12 cellular contexts compared by ENCODE assay signal in genomic region chr3:143327388-143327787, GRCh38.
DNase-seq lines count a peak whose midpoint lies in the region; ATAC-seq and TF ChIP-seq lines count a peak whose summit lies in the region.
"Had no signal": no experiment of that assay in that cellular context is flagged by ENCODE, and none has a peak within 500 bp of the region (broad histone marks: within the 10 kb centered on the region; RNA-seq: fewer than 3 reads in every experiment).

No MANE protein-coding gene starts in this region.

- ATAC-seq in GM21423 (IDR thresholded peaks at IDR 0.05; ENCODE audit: unreplicated experiment) (no peak), gastroesophageal sphincter (no peak)
- ATAC-seq: Panc1, sciatic nerve had no signal

- TF ChIP-seq CTCF in brain microvascular endothelial cell (IDR thresholded peaks at IDR 0.05; ENCODE audit: low read depth, low read length, missing control alignments) (peak; percentile 17), mesothelial cell of epicardium (IDR thresholded peaks at IDR 0.05; ENCODE audit: unreplicated experiment) (no peak), gastroesophageal sphincter (IDR thresholded peaks at IDR 0.05) (no peak)

- no peak overlapping the region for H3K9ac ChIP-seq in BLaER1 treated with 17β-estradiol and CSF1 and Interleukin-3, amounts not matched to agents 10 nM and 100 nM

- H3K4me3 Mint-ChIP-seq in mesothelial cell of epicardium: no peak overlapping the region
- H3K4me3 Mint-ChIP-seq: activated naive CD4-positive, alpha-beta T cell treated with anti-CD3 and anti-CD28 coated beads, Interleukin-2, amount 50 U/mL, for 24 hours had no signal

- H3K27me3 ChIP-seq in BLaER1 treated with 17β-estradiol and CSF1 and Interleukin-3, amounts not matched to agents 10 nM and 100 nM: no peaks in the 10 kb centered on the region
- no peaks in the 10 kb centered on the region for H3K27me3 ChIP-seq in brain microvascular endothelial cell (replicated peaks)
- H3K27me3 ChIP-seq in gastroesophageal sphincter: no peaks in the 10 kb centered on the region

- no peaks in the 10 kb centered on the region for H3K36me3 Mint-ChIP-seq in mesothelial cell of epicardium

- H3K27ac ChIP-seq in BLaER1 treated with 17β-estradiol and CSF1 and Interleukin-3, amounts not matched to agents 10 nM and 100 nM: peak overlapping the region in 3 of 11 experiments; percentile 18 to 56 (median 21); a peak in 5 of 22 replicates
- H3K27ac ChIP-seq in brain microvascular endothelial cell: no peak overlapping the region
- no peak overlapping the region for H3K27ac ChIP-seq in gastroesophageal sphincter

- H3K9me3 Mint-ChIP-seq in mesothelial cell of epicardium: peaks cover 4% of the 10 kb centered on the region
- H3K9me3 Mint-ChIP-seq: activated naive CD4-positive, alpha-beta T cell treated with anti-CD3 and anti-CD28 coated beads, Interleukin-2, amount 50 U/mL, for 24 hours had no signal

- H3K4me1 ChIP-seq in BLaER1 treated with 17β-estradiol and CSF1 and Interleukin-3, amounts not matched to agents 10 nM and 100 nM: peaks cover 13 to 76% (median 20%) of the 10 kb centered on the region in 10 experiments
- H3K4me1 ChIP-seq in gastroesophageal sphincter: peaks cover 0 to 28% (median 3%) of the 10 kb centered on the region in 3 donors

- in situ Hi-C loops in brain microvascular endothelial cell (cut with HindIII; ENCODE audit: low pct_ligation_motif_present, low sequenced_read_pairs): no loop called here

- DNase-seq in HT1080 (ENCODE audit: low read depth) (peak; percentile 72), brain microvascular endothelial cell (no peak), mesothelial cell of epicardium (ENCODE audit: low spot score in 2 of 2, unreplicated experiment in 2 of 2) (no peak), NCI-H2227 treated with DMSO at 0.1 percent for 48 hours (lab: John Stamatoyannopoulos, UW) (no peak)
- DNase-seq: islet precursor cell, NCI-H2171 treated with DMSO at 0.1 percent for 48 hours had no signal

- H3K36me3 ChIP-seq in BLaER1 treated with 17β-estradiol and CSF1 and Interleukin-3, amounts not matched to agents 10 nM and 100 nM: peaks cover 0 to 28% (median 0%) of the 10 kb centered on the region in 11 experiments; a peak in 4 of 22 replicates
- H3K36me3 ChIP-seq in brain microvascular endothelial cell (replicated peaks) (no peaks in the 10 kb centered on the region), gastroesophageal sphincter (no peaks in the 10 kb centered on the region)

- H4K20me1 ChIP-seq in BLaER1 treated with 17β-estradiol and CSF1 and Interleukin-3, amounts not matched to agents 10 nM and 100 nM: no peaks in the 10 kb centered on the region

- H3K9me3 ChIP-seq in BLaER1 treated with 17β-estradiol and CSF1 and Interleukin-3, amounts not matched to agents 10 nM and 100 nM (replicated peaks in 1 of 11): peaks cover 0 to 4% (median 0%) of the 10 kb centered on the region in 11 experiments; a peak in 1 of 22 replicates
- no peaks in the 10 kb centered on the region for H3K9me3 ChIP-seq in gastroesophageal sphincter

- no peak for TF ChIP-seq EP300 in gastroesophageal sphincter (IDR thresholded peaks at IDR 0.05)

- peak overlapping the region; percentile 0 for H3K27ac Mint-ChIP-seq in mesothelial cell of epicardium
- H3K27ac Mint-ChIP-seq: activated naive CD4-positive, alpha-beta T cell treated with anti-CD3 and anti-CD28 coated beads, Interleukin-2, amount 50 U/mL, for 24 hours had no signal

- no peak for TF ChIP-seq POLR2A in gastroesophageal sphincter (IDR thresholded peaks at IDR 0.05)

- H3K4me1 Mint-ChIP-seq in mesothelial cell of epicardium: peaks cover 30% of the 10 kb centered on the region

- H3K4me3 ChIP-seq in BLaER1 treated with 17β-estradiol and CSF1 and Interleukin-3, amounts not matched to agents 10 nM and 100 nM: no peak overlapping the region
- H3K4me3 ChIP-seq in brain microvascular endothelial cell (ENCODE audit: low read depth, low read length): no peak overlapping the region
- no peak overlapping the region for H3K4me3 ChIP-seq in gastroesophageal sphincter

- peak overlapping the region; percentile 28 to 81 (median 56) for H3K4me2 ChIP-seq in BLaER1 treated with 17β-estradiol and CSF1 and Interleukin-3, amounts not matched to agents 10 nM and 100 nM

- peaks cover 1% of the 10 kb centered on the region for H3K27me3 Mint-ChIP-seq in mesothelial cell of epicardium (ENCODE audit: low read depth)
- H3K27me3 Mint-ChIP-seq: activated naive CD4-positive, alpha-beta T cell treated with anti-CD3 and anti-CD28 coated beads, Interleukin-2, amount 50 U/mL, for 24 hours had no signal
